In the genomic region with DNA sequence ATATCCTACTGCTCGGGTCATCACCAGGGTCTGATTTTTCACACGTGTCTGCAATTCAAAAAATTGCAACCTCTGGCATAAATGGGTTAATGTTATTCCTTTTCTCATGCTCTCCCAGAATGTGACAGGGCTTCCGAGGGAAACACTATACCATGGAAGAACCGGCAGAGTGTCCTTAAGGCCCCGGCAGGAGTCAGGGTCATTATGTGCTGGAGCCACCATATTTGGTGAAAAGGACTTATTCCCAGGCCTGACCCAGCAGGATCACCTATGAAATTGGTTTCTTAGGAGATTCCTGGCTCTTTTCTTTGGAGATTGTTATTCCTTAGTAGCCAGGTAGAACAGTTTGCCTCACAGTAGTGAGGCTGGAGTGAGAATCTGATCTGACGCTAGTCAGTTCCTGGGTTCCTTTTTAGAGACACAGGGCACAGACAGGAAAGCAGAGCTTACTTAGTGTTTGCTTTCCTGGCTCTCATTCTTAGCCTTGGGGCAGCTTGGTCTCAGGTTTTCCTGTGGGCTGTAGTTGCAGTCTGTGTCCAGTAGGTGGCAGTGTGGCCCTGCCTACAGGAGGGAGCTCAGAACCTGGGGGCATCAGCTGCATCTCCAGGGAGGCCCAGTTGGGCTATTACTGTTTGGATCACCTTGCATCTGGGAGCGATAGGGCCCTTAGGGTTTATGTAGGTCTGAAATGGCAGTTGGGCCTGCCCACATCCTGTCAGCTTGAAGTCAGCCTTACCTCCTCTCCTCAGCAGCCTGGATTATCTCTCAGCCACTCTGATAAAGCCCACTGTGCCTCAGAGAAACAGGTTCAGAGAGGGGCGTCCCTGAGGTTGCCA, we compare ENCODE assay signal across 8 cellular contexts. TPM values are rescaled to one million over a fixed set of nuclear protein-coding genes. Genes with fewer than 3 reads are reported as not detected.
A peak's percentile ranks its signal among the peaks of the same experiment; 100 is the strongest.
DNase-seq lines count a peak whose midpoint lies in the region; ATAC-seq and TF ChIP-seq lines count a peak whose summit lies in the region.

No MANE protein-coding gene starts in this region.

- no peak overlapping the region for H3K27ac Mint-ChIP-seq in T-cell

- DNase-seq in GM10266 (ENCODE audit: extremely low spot score) (peak; percentile 84), NCI-H1048 (lab: John Stamatoyannopoulos, UW) (peak; percentile 57), T-cell (peak; percentile 42 to 78 (median 66)), amniotic epithelial cell (ENCODE audit: low read depth) (peak; percentile 52), left cardiac atrium (peak; percentile 61), gastrocnemius medialis (peak; percentile 50 to 80)

- H3K36me3 Mint-ChIP-seq in T-cell: peaks cover 39% of the 10 kb centered on the region

- H3K4me1 Mint-ChIP-seq in T-cell: peaks cover 7 to 12% (median 8%) of the 10 kb centered on the region in 3 donors

- intact Hi-C loops in left cardiac atrium (cut with DNase I) (loop anchor here in 1 of 2 donors (5.0 kb wide), 2 partner anchors 50 to 100 kb away; no protein-coding TSS in a partner anchor), gastrocnemius medialis (cut with DNase I; ENCODE audit: low total_unique reads) (loop anchor here (1.0 kb wide), 3 partner anchors 9 to 101 kb away; no protein-coding TSS in a partner anchor)

- TF ChIP-seq POLR2A in gastrocnemius medialis (IDR thresholded peaks at IDR 0.05): no peak

- H3K36me3 ChIP-seq in gastrocnemius medialis: peaks cover 0 to 64% of the 10 kb centered on the region in 2 donors

- H3K27ac ChIP-seq in gastrocnemius medialis: peak overlapping the region; percentile 75 to 85 (median 78)

- H3K4me1 ChIP-seq in gastrocnemius medialis: peaks cover 46 to 50% of the 10 kb centered on the region in 2 donors

- no peaks in the 10 kb centered on the region for H3K9me3 ChIP-seq in gastrocnemius medialis

- H3K9me3 Mint-ChIP-seq in T-cell: no peaks in the 10 kb centered on the region

- POLR2A ChIA-PET in T-cell (lab: Charles Lee): interaction anchor here in 1 of 2 donors (0.6 kb wide), 2 partner anchors 34 to 282 kb away, joined by 3 to 5 read pairs; no protein-coding TSS in a partner anchor

- H3K4me3 Mint-ChIP-seq in T-cell: no peak overlapping the region

- in situ Hi-C loops in gastrocnemius medialis (cut with MboI; ENCODE audit: low sequenced_read_pairs in 4 of 4): loop anchor here in 3 of 4 donors (5.0 to 10.0 kb wide), 4 partner anchors 50 to 107 kb away; no protein-coding TSS in a partner anchor

- CTCF ChIA-PET in T-cell (lab: Charles Lee): interaction anchor here (0.5 to 1.7 kb wide), 16 partner anchors 9 to 735 kb away, joined by 3 to 19 read pairs (median 4); a partner anchor contains a TSS

- peak; percentile 98 for TF ChIP-seq CTCF in GM10266 (IDR thresholded peaks at IDR 0.05; ENCODE audit: control insufficient read depth, insufficient read depth, low read depth, missing control alignments)
- peak; percentile 97 to 99 (median 99) for TF ChIP-seq CTCF in gastrocnemius medialis (IDR thresholded peaks at IDR 0.05 in 4 of 5, conservative IDR thresholded peaks at IDR 0.05 in 1 of 5)

- H3K4me3 ChIP-seq in gastrocnemius medialis: no peak overlapping the region

- no peaks in the 10 kb centered on the region for H3K27me3 ChIP-seq in gastrocnemius medialis

- ATAC-seq in T-cell (replicated peaks in 1 of 4) (peak; percentile 82 to 87 (median 84)), left cardiac atrium (peak; percentile 55 to 65), gastrocnemius medialis (peak; percentile 62 to 77), GM21423 (IDR thresholded peaks at IDR 0.05; ENCODE audit: unreplicated experiment) (no peak), HG02973 (IDR thresholded peaks at IDR 0.05; ENCODE audit: unreplicated experiment) (no peak)

- no peaks in the 10 kb centered on the region for H3K27me3 Mint-ChIP-seq in T-cell

RNA-seq across cellular contexts. Expression of a gene that starts 12.4 kb away (rescaled TPM):
- total RNA-seq in T-cell (100 to 1,000 TPM; 406 to 704 (median 645) TPM), left cardiac atrium (100 to 1,000 TPM in 1 of 2 donors, 10 to 100 TPM in 1; 98.3 to 134 TPM), gastrocnemius medialis (100 to 1,000 TPM in 2 of 4 donors, 10 to 100 TPM in 2; 55.6 to 305 (median 107) TPM)

RNA-seq across cellular contexts. Expression of a gene that starts 16.5 kb away (rescaled TPM):
- 10 to 100 TPM in 3 of 5 donors, 1 to 10 TPM in 2; 8.1 to 17.8 (median 12.9) TPM for total RNA-seq in T-cell
- 10 to 100 TPM; 11.4 to 14.9 TPM for total RNA-seq in left cardiac atrium
- 10 to 100 TPM; 25.7 to 97.9 (median 34.0) TPM for total RNA-seq in gastrocnemius medialis

RNA-seq across cellular contexts. Expression of a gene that starts 21.3 kb away (rescaled TPM):
- total RNA-seq in T-cell (1 to 10 TPM; 2.1 to 3.7 (median 2.5) TPM), left cardiac atrium (1 to 10 TPM in 1 of 2 donors, under 1 TPM in 1; 0.47 to 1.6 TPM), gastrocnemius medialis (10 to 100 TPM in 1 of 4 donors, 1 to 10 TPM in 3; 1.3 to 11.7 (median 3.5) TPM)

RNA-seq across cellular contexts. Expression of a gene that starts 21.7 kb away (rescaled TPM):
- 1 to 10 TPM; 3.8 to 4.7 (median 4.1) TPM for total RNA-seq in T-cell
- total RNA-seq in left cardiac atrium: 10 to 100 TPM in 1 of 2 donors, 1 to 10 TPM in 1; 6.7 to 11.5 TPM
- total RNA-seq in gastrocnemius medialis: 1 to 10 TPM; 1.9 to 4.1 (median 3.0) TPM

RNA-seq across cellular contexts. Expression of a gene that starts 25.2 kb away (rescaled TPM):
- not detected for total RNA-seq in T-cell
- 1 to 10 TPM; 2.4 to 3.0 TPM for total RNA-seq in left cardiac atrium
- total RNA-seq in gastrocnemius medialis: 10 to 100 TPM in 3 of 4 donors, 1 to 10 TPM in 1; 4.3 to 20.2 (median 13.9) TPM

Comparison
In these comparisons a context has a peak if more than half of its experiments do, and no peak if none do; other contexts are left out.
1. ATAC-seq: peak in T-cell (4 of 4), left cardiac atrium (2 of 2) and gastrocnemius medialis (2 of 2); none in GM21423 (single experiment) and HG02973 (single experiment).
2. Peak in every context shown above with its lines, with median percentiles within 50 percentile points of each other: DNase-seq.